In genomic region chr1:25245393-25245792, GRCh38 we compare ENCODE assay signal across 8 cellular contexts. TPM values are rescaled to one million over a fixed set of nuclear protein-coding genes. Genes with fewer than 3 reads are reported as not detected.
DNase-seq lines count a peak whose midpoint lies in the region; ATAC-seq and TF ChIP-seq lines count a peak whose summit lies in the region.

No MANE protein-coding gene starts in this region.

- peak overlapping the region; percentile 99 for H3K4me3 Mint-ChIP-seq in neural crest cell

- WGBS in testis, 2 donors, result 69 to 77% methylated on average over 5 of the region's 5 CpGs

- H4K20me1 ChIP-seq in BLaER1 (peaks cover 67% of the 10 kb centered on the region), MM.1S (ENCODE audit: insufficient read depth, low read length) (peaks cover 15% of the 10 kb centered on the region)

- H3K36me3 Mint-ChIP-seq in neural crest cell (ENCODE audit: low read depth), result peaks cover 13% of the 10 kb centered on the region

- no peak for DNase-seq in MM.1S
- no peak for DNase-seq in effector memory CD4-positive, alpha-beta T cell
- DNase-seq in neural crest cell (ENCODE audit: low read depth, low spot score), result no peak
- no peak for DNase-seq in GF-D8 (lab: John Stamatoyannopoulos, UW)
- no peak for DNase-seq in T-helper 9 cell
- no peak for DNase-seq in testis

- peaks cover 40% of the 10 kb centered on the region for H3K4me1 Mint-ChIP-seq in neural crest cell

- intact Hi-C loops in testis (cut with DNase I; ENCODE audit: low total_unique reads), result no loop called here

- H3K27me3 ChIP-seq in BLaER1 (no peaks in the 10 kb centered on the region), MM.1S (replicated peaks; ENCODE audit: insufficient read depth, low read length) (no peaks in the 10 kb centered on the region), testis (no peaks in the 10 kb centered on the region)
- H3K27me3 ChIP-seq in effector memory CD4-positive, alpha-beta T cell (replicated peaks; ENCODE audit: control insufficient read depth, insufficient read depth, low read length, poor library complexity, severe bottlenecking), result no peaks in the 10 kb centered on the region

- H3K9ac ChIP-seq in BLaER1 (peak overlapping the region; percentile 97; the same call in 1 of the 2 replicates), MM.1S (ENCODE audit: low read length) (no peak overlapping the region)

- no peak for ATAC-seq in GM19455 (IDR thresholded peaks at IDR 0.05; ENCODE audit: unreplicated experiment)

- H3K9me3 ChIP-seq in BLaER1 (no peaks in the 10 kb centered on the region), MM.1S (replicated peaks; ENCODE audit: insufficient read depth, low read length) (no peaks in the 10 kb centered on the region), testis (no peaks in the 10 kb centered on the region)
- no peaks in the 10 kb centered on the region for H3K9me3 ChIP-seq in effector memory CD4-positive, alpha-beta T cell (ENCODE audit: control insufficient read depth, low read length)

- H3K36me3 ChIP-seq in BLaER1 (peaks cover 60% of the 10 kb centered on the region), MM.1S (replicated peaks; ENCODE audit: insufficient read depth, low read length) (peaks cover 24% of the 10 kb centered on the region), testis (ENCODE audit: low read depth, missing control alignments) (no peaks in the 10 kb centered on the region)
- peaks cover 53% of the 10 kb centered on the region for H3K36me3 ChIP-seq in effector memory CD4-positive, alpha-beta T cell (ENCODE audit: control insufficient read depth, insufficient read depth, low read length)

- H2AFZ ChIP-seq in MM.1S (ENCODE audit: low read length), result no peak overlapping the region

- no peak overlapping the region for H3K27ac Mint-ChIP-seq in neural crest cell (ENCODE audit: unreplicated experiment)

- H3K27ac ChIP-seq in BLaER1 (no peak overlapping the region), MM.1S (ENCODE audit: low read length) (no peak overlapping the region), testis (no peak overlapping the region)
- no peak overlapping the region for H3K27ac ChIP-seq in effector memory CD4-positive, alpha-beta T cell (ENCODE audit: insufficient read depth, low read length, poor library complexity, severe bottlenecking)

- H3K4me1 ChIP-seq in BLaER1, result peaks cover 59% of the 10 kb centered on the region
- peaks cover 27% of the 10 kb centered on the region; the same call in 1 of the 2 replicates for H3K4me1 ChIP-seq in MM.1S (ENCODE audit: low read length)
- H3K4me1 ChIP-seq in effector memory CD4-positive, alpha-beta T cell (ENCODE audit: control insufficient read depth, insufficient read depth, low read length, poor library complexity, severe bottlenecking), result peaks cover 38% of the 10 kb centered on the region
- H3K4me1 ChIP-seq in testis, result peaks cover 13% of the 10 kb centered on the region

- peaks cover 42% of the 10 kb centered on the region for H3F3A ChIP-seq in MM.1S (ENCODE audit: insufficient read depth, low read length)

- no peak for TF ChIP-seq CTCF in MM.1S (IDR thresholded peaks at IDR 0.05; ENCODE audit: low read length)
- no peak for TF ChIP-seq CTCF in neural crest cell (conservative IDR thresholded peaks at IDR 0.05)
- TF ChIP-seq CTCF in testis (IDR thresholded peaks at IDR 0.05), result no peak

- no peak for TF ChIP-seq POLR2A in testis (IDR thresholded peaks at IDR 0.05)

- no peaks in the 10 kb centered on the region for H3K9me2 ChIP-seq in MM.1S (replicated peaks; ENCODE audit: insufficient read depth, low read length)

- H3K27me3 Mint-ChIP-seq in neural crest cell (ENCODE audit: low read depth), result peaks cover 3% of the 10 kb centered on the region

- peak overlapping the region; percentile 95 for H3K4me2 ChIP-seq in BLaER1
- H3K4me2 ChIP-seq in MM.1S (ENCODE audit: low read depth, low read length), result peak overlapping the region; percentile 90

- no peaks in the 10 kb centered on the region for H3K9me3 Mint-ChIP-seq in neural crest cell

- peaks cover 56% of the 10 kb centered on the region for H3K79me2 ChIP-seq in MM.1S (ENCODE audit: low read length)

- H3K4me3 ChIP-seq in BLaER1 (peak overlapping the region; percentile 97), MM.1S (ENCODE audit: low read length) (peak overlapping the region; percentile 90), testis (peak overlapping the region in 1 of 2 donors; percentile 92)
- peak overlapping the region; percentile 99 for H3K4me3 ChIP-seq in effector memory CD4-positive, alpha-beta T cell (ENCODE audit: insufficient read depth, low read depth, low read length, poor library complexity, severe bottlenecking)

RNA-seq across cellular contexts. Expression of gene RSRP1, which starts 1.9 kb away (rescaled TPM):
- total RNA-seq in neural crest cell (60.4 and 74.2 TPM in 2 replicates), testis (100 to 1,000 TPM; 171 to 175 TPM)
- 73.7 TPM for polyA plus RNA-seq in testis (ENCODE audit: insufficient read depth, low read depth, low replicate concordance)

RNA-seq across cellular contexts. Expression of gene SYF2, which starts 13.1 kb away (rescaled TPM):
- total RNA-seq in neural crest cell (26.3 and 26.5 TPM in 2 replicates), testis (10 to 100 TPM; 33.9 to 38.2 TPM)
- polyA plus RNA-seq in testis (ENCODE audit: insufficient read depth, low read depth, low replicate concordance), result 40.7 TPM

RNA-seq across cellular contexts. Expression of gene RHD, which starts 26.9 kb away (rescaled TPM):
- total RNA-seq in neural crest cell, result 0.07 TPM in 1 of 2 replicates, not detected in the other
- under 1 TPM; 0.47 to 0.50 TPM for total RNA-seq in testis
- 0.34 TPM for polyA plus RNA-seq in testis (ENCODE audit: insufficient read depth, low read depth, low replicate concordance)
